9 cellular contexts compared by ENCODE assay signal in the genomic region with DNA sequence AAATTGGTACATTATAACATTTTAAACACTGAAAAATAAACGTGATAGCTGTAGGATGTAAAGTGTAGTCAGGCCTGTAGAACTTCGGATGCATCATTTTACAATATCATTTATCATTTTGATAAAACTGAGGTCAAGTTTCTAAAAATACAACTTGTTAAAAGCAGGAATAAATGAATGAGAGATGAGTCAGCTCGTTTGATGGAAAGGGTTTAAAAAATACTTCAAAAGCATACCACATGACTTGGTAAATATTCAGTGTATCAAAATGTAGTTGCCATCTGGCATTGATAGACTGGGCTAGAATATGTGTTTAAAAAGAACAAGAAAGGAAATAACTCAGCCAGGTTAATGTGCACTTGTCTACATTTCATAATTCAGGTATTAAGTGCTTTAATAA.
A peak's percentile ranks its signal among the peaks of the same experiment; 100 is the strongest.
DNase-seq lines count a peak whose midpoint lies in the region; ATAC-seq and TF ChIP-seq lines count a peak whose summit lies in the region.
"Had no signal": no experiment of that assay in that cellular context is flagged by ENCODE, and none has a peak within 500 bp of the region (broad histone marks: within the 10 kb centered on the region; RNA-seq: fewer than 3 reads in every experiment).

No MANE protein-coding gene starts in this region.

- TF ChIP-seq CTCF in RWPE1 (conservative IDR thresholded peaks at IDR 0.05; ENCODE audit: low read depth) = no peak
- no peak for TF ChIP-seq CTCF in fibroblast of the aortic adventitia (IDR thresholded peaks at IDR 0.05; ENCODE audit: insufficient read depth, low read length)
- no peak for TF ChIP-seq CTCF in sigmoid colon (IDR thresholded peaks at IDR 0.05)

- no peak overlapping the region for H3K4me2 ChIP-seq in Karpas-422 (ENCODE audit: low read depth, low read length, poor library complexity, severe bottlenecking)

- H3K4me1 ChIP-seq in sigmoid colon (peaks cover 0 to 29% (median 13%) of the 10 kb centered on the region in 4 donors), Karpas-422 (ENCODE audit: low read length) (no peaks in the 10 kb centered on the region)

- intact Hi-C loops in sigmoid colon (cut with DNase I) = no loop called here

- no peaks in the 10 kb centered on the region for H3K79me2 ChIP-seq in Karpas-422 (ENCODE audit: low read length)

- no peak overlapping the region for H3K9ac ChIP-seq in Karpas-422 (ENCODE audit: low read length)

- WGBS in sigmoid colon, 2 donors = 44 to 53% methylated on average over 3 of the region's 3 CpGs

- POLR2A ChIA-PET in RWPE1 (lab: Yijun Ruan, JAX; ENCODE audit: low non-redundant PET) = no interaction called here

- H3K27me3 ChIP-seq in sigmoid colon (no peaks in the 10 kb centered on the region), Karpas-422 (ENCODE audit: low read length) (no peaks in the 10 kb centered on the region)

- in situ Hi-C loops in G401 (cut with HindIII; ENCODE audit: low sequenced_read_pairs) = no loop called here

- CTCF ChIA-PET in RWPE1 (lab: Yijun Ruan, JAX) = interaction anchor here (0.7 kb wide), 1 partner anchor 52 kb away, joined by 8 read pairs; no protein-coding TSS in a partner anchor

- H3K27ac ChIP-seq in RWPE1 (no peak overlapping the region), sigmoid colon (peak overlapping the region in 3 of 4 donors; percentile 15 to 59 (median 56)), Karpas-422 (ENCODE audit: low read length) (no peak overlapping the region)

- no peak for TF ChIP-seq POLR2A in sigmoid colon (IDR thresholded peaks at IDR 0.05)

- H3K36me3 ChIP-seq in sigmoid colon (no peaks in the 10 kb centered on the region), Karpas-422 (ENCODE audit: insufficient read depth, low read length) (no peaks in the 10 kb centered on the region)

- no peaks in the 10 kb centered on the region for H3K9me3 ChIP-seq in sigmoid colon
- no peaks in the 10 kb centered on the region for H3K9me3 ChIP-seq in Karpas-422 (ENCODE audit: low read length)

- H3K9me2 ChIP-seq in Karpas-422 (replicated peaks; ENCODE audit: insufficient read depth, low read length) = no peaks in the 10 kb centered on the region

- no peak for ATAC-seq in stimulated activated naive CD8-positive, alpha-beta T cell treated with anti-CD3 and anti-CD28 coated beads, Interleukin-15, Interleukin-2, amounts not matched to agents 100 U/mL and 50 U/mL, for 24 hours

- H4K20me1 ChIP-seq in Karpas-422 (ENCODE audit: insufficient read depth, low read depth, low read length) = no peaks in the 10 kb centered on the region

- H3K4me3 ChIP-seq in fibroblast of the aortic adventitia (ENCODE audit: low read depth, low read length) = no peak overlapping the region
- no peak overlapping the region for H3K4me3 ChIP-seq in sigmoid colon
- no peak overlapping the region for H3K4me3 ChIP-seq in Karpas-422 (ENCODE audit: low read length)

- no peak for TF ChIP-seq EP300 in sigmoid colon (IDR thresholded peaks at IDR 0.05)

- H2AFZ ChIP-seq in Karpas-422 (ENCODE audit: low read length) = no peak overlapping the region

- DNase-seq in G401 (ENCODE audit: low spot score) (peak; percentile 38), RWPE1 (ENCODE audit: low spot score) (peak; percentile 20), fibroblast of the aortic adventitia (ENCODE audit: low read depth) (peak; percentile 80), sigmoid colon (no peak), Karpas-422 (no peak), NCI-H1930 (lab: John Stamatoyannopoulos, UW) (no peak)
- no peak for DNase-seq in stimulated activated naive CD8-positive, alpha-beta T cell treated with anti-CD3 and anti-CD28 coated beads, Interleukin-15, Interleukin-2, amounts not matched to agents 100 U/mL and 50 U/mL, for 24 hours
- DNase-seq: caudate nucleus, NCI-H2107 had no signal

Comparison
In these comparisons a context has a peak if more than half of its experiments do, and no peak if none do; other contexts are left out.
1. DNase-seq: peak in G401 (single experiment), RWPE1 (single experiment) and fibroblast of the aortic adventitia (single experiment); none in sigmoid colon (single experiment), Karpas-422 (single experiment), stimulated activated naive CD8-positive, alpha-beta T cell treated with anti-CD3 and anti-CD28 coated beads, Interleukin-15, Interleukin-2, amounts not matched to agents 100 U/mL and 50 U/mL, for 24 hours (single experiment) and NCI-H1930 (0 of 2).
2. H3K27ac ChIP-seq: peak in sigmoid colon (3 of 4); none in RWPE1 (single experiment) and Karpas-422 (single experiment).